1 cellular context compared by ENCODE assay signal in genomic region chr4:170336238-170336775, GRCh38.
TF ChIP-seq lines count a peak whose summit lies in the region.

No MANE protein-coding gene starts in this region.

TF ChIP-seq in GM23338, 12 proteins besides CTCF, POLR2A, EP300 and RAD21 (continued from another document):
- TF ChIP-seq REST (IDR thresholded peaks at IDR 0.05; ENCODE audit: unreplicated experiment) (no peak), JUNB (IDR thresholded peaks at IDR 0.05; ENCODE audit: unreplicated experiment) (no peak), NANOG (IDR thresholded peaks at IDR 0.05; ENCODE audit: borderline replicate concordance) (no peak), POLR2AphosphoS5 (IDR thresholded peaks at IDR 0.05; ENCODE audit: low read depth) (no peak), EZH2 (IDR thresholded peaks at IDR 0.05; ENCODE audit: low read depth, unreplicated experiment) (no peak)
